ENCODE assay signal across 19 cellular contexts in the genomic region with DNA sequence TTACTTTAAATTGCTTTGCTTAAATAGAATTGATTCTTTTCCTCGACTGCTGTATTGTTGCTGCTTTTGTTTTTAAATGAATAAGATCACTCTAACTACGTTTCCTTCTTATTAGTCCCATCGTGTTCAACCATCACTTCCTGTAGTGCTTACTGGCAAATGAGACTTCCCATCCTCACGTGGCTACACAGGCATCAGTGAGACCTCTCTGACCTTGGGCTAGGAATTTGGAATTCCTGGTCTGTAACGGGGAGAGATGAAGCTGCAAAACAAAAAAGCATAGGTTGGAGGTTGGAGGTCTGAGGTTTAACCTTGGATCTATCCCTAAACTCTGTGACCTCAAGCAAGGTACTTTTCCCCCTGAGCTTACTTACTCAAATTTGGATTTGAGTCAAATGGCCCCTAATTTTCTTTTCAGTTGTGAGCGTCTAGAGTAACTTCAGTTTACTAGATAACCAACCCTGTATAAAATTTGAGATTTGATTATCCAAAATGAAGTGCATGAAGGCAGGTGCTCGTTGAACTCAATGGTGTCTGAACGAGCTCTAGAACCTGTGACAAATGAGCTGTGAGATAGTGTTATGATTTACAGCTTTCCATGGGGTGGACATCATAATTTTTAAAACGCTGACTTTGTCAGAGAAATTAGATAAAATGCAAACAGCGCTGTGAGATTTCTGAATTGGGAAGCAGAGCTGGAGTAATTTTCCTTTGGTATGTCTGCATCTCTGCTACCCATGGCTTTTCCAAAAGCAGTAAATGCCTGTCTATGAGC.
"Had no signal": no experiment of that assay in that cellular context is flagged by ENCODE, and none has a peak within 500 bp of the region (broad histone marks: within the 10 kb centered on the region; RNA-seq: fewer than 3 reads in every experiment).

No MANE protein-coding gene starts in this region.

- H3K4me1 ChIP-seq: left lung had no signal

- H3K9me3 Mint-ChIP-seq: activated CD8-positive, alpha-beta T cell treated with anti-CD3 and anti-CD28 coated beads for 36 hours; activated naive CD8-positive, alpha-beta T cell treated with anti-CD3 and anti-CD28 coated beads, Interleukin-2, amount 50 U/mL, for 24 hours; activated T-helper 1 cell treated with anti-CD3 and anti-CD28 coated beads, Interleukin-12 subunit alpha, Interleukin-12 subunit beta, Interleukin-2, Interleukin-4 antibody, amounts not matched to agents 30 ng/mL and 10 ng/mL and 1 ng/mL, durations not matched to agents 14 hours and 24 hours and 36 hours; neural progenitor cell; T-helper 2 cell treated with Interferon-gamma antibody and Interleukin-4, amounts not matched to agents 5 μg/mL and 100 μg/mL, for 36 hours had no signal

- H3K9ac ChIP-seq: neural progenitor cell had no signal

- H3K27ac ChIP-seq: left lung, neural progenitor cell, stomach, VCaP had no signal

- H3K4me3 ChIP-seq: ascending aorta, left lung, neural progenitor cell, ovary, stomach, thoracic aorta had no signal

- H3K9me3 ChIP-seq: ascending aorta, left lung, ovary, stomach, thoracic aorta had no signal

- H3K4me1 Mint-ChIP-seq: activated naive CD8-positive, alpha-beta T cell treated with anti-CD3 and anti-CD28 coated beads, Interleukin-2, amount 50 U/mL, for 24 hours had no signal

- H3K36me3 Mint-ChIP-seq: neural progenitor cell had no signal

- DNase-seq: activated CD4-positive, alpha-beta T cell treated with anti-CD3 and anti-CD28 coated beads for 4 hours; activated CD8-positive, alpha-beta memory T cell treated with anti-CD3 and anti-CD28 coated beads, Interleukin-2, amount 50 U/mL, for 4 hours; activated CD8-positive, alpha-beta T cell treated with anti-CD3 and anti-CD28 coated beads for 36 hours; activated naive CD4-positive, alpha-beta T cell treated with Interleukin-2 at 50 U/mL for 16 hours; activated naive CD8-positive, alpha-beta T cell treated with anti-CD3 and anti-CD28 coated beads, Interleukin-2, amount 50 U/mL, for 24 hours; foreskin melanocyte; left lung; ovary; small intestine; stomach had no signal

- H3K27ac Mint-ChIP-seq: activated CD8-positive, alpha-beta T cell treated with anti-CD3 and anti-CD28 coated beads for 36 hours; activated naive CD8-positive, alpha-beta T cell treated with anti-CD3 and anti-CD28 coated beads, Interleukin-2, amount 50 U/mL, for 24 hours; activated T-helper 1 cell treated with anti-CD3 and anti-CD28 coated beads, Interleukin-12 subunit alpha, Interleukin-12 subunit beta, Interleukin-2, Interleukin-4 antibody, amounts not matched to agents 30 ng/mL and 10 ng/mL and 1 ng/mL, durations not matched to agents 14 hours and 24 hours and 36 hours; T-helper 2 cell treated with Interferon-gamma antibody and Interleukin-4, amounts not matched to agents 5 μg/mL and 100 μg/mL, for 36 hours had no signal

- H3K4me3 Mint-ChIP-seq: activated CD8-positive, alpha-beta T cell treated with anti-CD3 and anti-CD28 coated beads for 36 hours; activated naive CD8-positive, alpha-beta T cell treated with anti-CD3 and anti-CD28 coated beads, Interleukin-2, amount 50 U/mL, for 24 hours; activated T-helper 1 cell treated with anti-CD3 and anti-CD28 coated beads, Interleukin-12 subunit alpha, Interleukin-12 subunit beta, Interleukin-2, Interleukin-4 antibody, amounts not matched to agents 30 ng/mL and 10 ng/mL and 1 ng/mL, durations not matched to agents 14 hours and 24 hours and 36 hours; neural progenitor cell; T-helper 2 cell treated with Interferon-gamma antibody and Interleukin-4, amounts not matched to agents 5 μg/mL and 100 μg/mL, for 36 hours had no signal

- H3K27me3 ChIP-seq: ascending aorta, left lung, neural progenitor cell, ovary, stomach had no signal

- ATAC-seq: activated CD8-positive, alpha-beta T cell treated with anti-CD3 and anti-CD28 coated beads for 36 hours; activated naive CD8-positive, alpha-beta T cell treated with anti-CD3 and anti-CD28 coated beads, Interleukin-2, amount 50 U/mL, for 24 hours had no signal

- FAIRE-seq: colon, keratinocyte, small intestine, urothelium cell line had no signal

- H3K36me3 ChIP-seq: left lung, neural progenitor cell, ovary had no signal
